Comparison of ENCODE assay signal across 8 cellular contexts in the genomic region with DNA sequence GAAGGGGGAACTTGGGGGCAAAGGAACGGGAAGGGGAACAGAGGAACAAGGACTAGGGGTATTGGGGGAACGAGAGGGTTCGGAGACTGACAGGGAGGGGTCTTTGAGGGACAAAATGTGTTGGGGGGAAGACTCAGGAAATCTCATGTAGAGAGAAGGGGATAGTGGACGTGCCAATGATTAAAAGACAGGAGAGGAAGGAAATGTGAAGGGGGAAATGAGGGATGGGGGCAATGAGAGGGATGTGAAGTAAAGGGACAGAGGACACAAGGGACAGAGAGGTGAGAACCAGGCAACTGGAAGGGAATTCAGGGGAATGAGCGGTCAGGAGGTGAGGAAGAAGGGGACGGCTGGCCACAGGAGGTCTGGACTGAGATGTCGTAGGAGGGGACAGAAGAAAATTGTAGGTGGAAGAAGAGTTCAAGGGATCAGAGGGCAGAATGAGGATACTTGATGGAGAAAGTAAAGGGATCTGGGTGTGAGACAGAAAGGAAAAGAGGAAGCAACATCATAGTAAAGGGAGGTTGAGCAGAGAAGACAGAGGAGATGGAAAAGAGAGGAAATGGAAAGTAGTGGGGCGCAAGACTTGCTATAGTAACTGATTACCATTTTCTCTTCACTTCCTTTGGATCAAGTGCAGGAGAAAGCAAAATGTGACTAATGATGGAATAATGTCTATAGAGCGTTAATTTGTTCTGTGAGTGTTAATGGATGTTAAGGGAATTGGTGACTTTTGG. TPM values are rescaled to one million over a fixed set of nuclear protein-coding genes. Genes with fewer than 3 reads are reported as not detected.
DNase-seq lines count a peak whose midpoint lies in the region.

No MANE protein-coding gene starts in this region.

- WGBS in thymus = 6% methylated on average over 9 of the region's 9 CpGs

- H3K36me3 ChIP-seq in BLaER1 treated with 17β-estradiol and CSF1 and Interleukin-3, amounts not matched to agents 10 nM and 100 nM = no peaks in the 10 kb centered on the region; a peak in 1 of 22 replicates
- H3K36me3 ChIP-seq in thymus (ENCODE audit: control insufficient read depth, insufficient read depth) = no peaks in the 10 kb centered on the region

- H3K4me2 ChIP-seq in BLaER1 treated with 17β-estradiol and CSF1 and Interleukin-3, amounts not matched to agents 10 nM and 100 nM = peak overlapping the region; percentile 78 to 96 (median 93)

- no peaks in the 10 kb centered on the region for H3K9me3 Mint-ChIP-seq in IgD-negative memory B cell
- H3K9me3 Mint-ChIP-seq in activated naive CD8-positive, alpha-beta T cell treated with anti-CD3 and anti-CD28 coated beads for 36 hours = no peaks in the 10 kb centered on the region

- peak overlapping the region; percentile 91 to 99 (median 98) for H3K4me3 Mint-ChIP-seq in IgD-negative memory B cell
- H3K4me3 Mint-ChIP-seq in activated naive CD8-positive, alpha-beta T cell treated with anti-CD3 and anti-CD28 coated beads for 36 hours = peak overlapping the region; percentile 99

- H3K36me3 Mint-ChIP-seq in IgD-negative memory B cell = peaks cover 2% of the 10 kb centered on the region
- H3K36me3 Mint-ChIP-seq in activated naive CD8-positive, alpha-beta T cell treated with anti-CD3 and anti-CD28 coated beads for 36 hours = peaks cover 40% of the 10 kb centered on the region

- H3K27me3 ChIP-seq in BLaER1 treated with 17β-estradiol and CSF1 and Interleukin-3, amounts not matched to agents 10 nM and 100 nM = no peaks in the 10 kb centered on the region
- no peaks in the 10 kb centered on the region for H3K27me3 ChIP-seq in thymus (ENCODE audit: control insufficient read depth, insufficient read depth)

- peak overlapping the region; percentile 75 to 90 (median 82) for H3K4me3 ChIP-seq in BLaER1 treated with 17β-estradiol and CSF1 and Interleukin-3, amounts not matched to agents 10 nM and 100 nM
- peak overlapping the region; percentile 87 for H3K4me3 ChIP-seq in thymus (ENCODE audit: low read length)

- no peaks in the 10 kb centered on the region for H3K27me3 Mint-ChIP-seq in IgD-negative memory B cell
- H3K27me3 Mint-ChIP-seq in activated naive CD8-positive, alpha-beta T cell treated with anti-CD3 and anti-CD28 coated beads for 36 hours = no peaks in the 10 kb centered on the region

- peaks cover 0 to 48% (median 0%) of the 10 kb centered on the region in 11 experiments; a peak in 7 of 22 replicates for H4K20me1 ChIP-seq in BLaER1 treated with 17β-estradiol and CSF1 and Interleukin-3, amounts not matched to agents 10 nM and 100 nM

- peak overlapping the region; percentile 85 to 98 (median 94) for H3K27ac Mint-ChIP-seq in IgD-negative memory B cell
- H3K27ac Mint-ChIP-seq in activated naive CD8-positive, alpha-beta T cell treated with anti-CD3 and anti-CD28 coated beads for 36 hours = peak overlapping the region; percentile 96

- peak overlapping the region; percentile 72 to 87 (median 81) for H3K27ac ChIP-seq in BLaER1 treated with 17β-estradiol and CSF1 and Interleukin-3, amounts not matched to agents 10 nM and 100 nM
- H3K27ac ChIP-seq in thymus (ENCODE audit: low read depth) = peak overlapping the region; percentile 80

- peaks cover 48 to 60% (median 54%) of the 10 kb centered on the region in 10 experiments for H3K4me1 ChIP-seq in BLaER1 treated with 17β-estradiol and CSF1 and Interleukin-3, amounts not matched to agents 10 nM and 100 nM
- H3K4me1 ChIP-seq in thymus (ENCODE audit: control insufficient read depth, insufficient read depth, low read length) = peaks cover 28% of the 10 kb centered on the region

- H3K4me1 Mint-ChIP-seq in IgD-negative memory B cell = peaks cover 43 to 51% (median 45%) of the 10 kb centered on the region in 3 donors
- peaks cover 51% of the 10 kb centered on the region for H3K4me1 Mint-ChIP-seq in activated naive CD8-positive, alpha-beta T cell treated with anti-CD3 and anti-CD28 coated beads for 36 hours

- H3K9me3 ChIP-seq in BLaER1 treated with 17β-estradiol and CSF1 and Interleukin-3, amounts not matched to agents 10 nM and 100 nM (replicated peaks in 1 of 11) = no peaks in the 10 kb centered on the region
- no peaks in the 10 kb centered on the region for H3K9me3 ChIP-seq in thymus (ENCODE audit: control insufficient read depth)

- H3K9ac ChIP-seq in BLaER1 treated with 17β-estradiol and CSF1 and Interleukin-3, amounts not matched to agents 10 nM and 100 nM = peak overlapping the region; percentile 76 to 89 (median 85)

- DNase-seq in activated naive CD8-positive, alpha-beta T cell treated with anti-CD3 and anti-CD28 coated beads for 36 hours = no peak
- DNase-seq in kidney tubule cell (ENCODE audit: low spot score) = peak; percentile 56
- DNase-seq in activated effector memory CD4-positive, alpha-beta T cell treated with anti-CD3 and anti-CD28 coated beads, Interleukin-2, amount 50 U/mL, for 16 hours = no peak
- no peak for DNase-seq in H4 (ENCODE audit: low spot score)
- no peak for DNase-seq in activated CD4-positive, alpha-beta T cell treated with anti-CD3 and anti-CD28 coated beads for 4 hours

RNA-seq across cellular contexts. Expression of gene RAB8B, which starts 0.7 kb away (rescaled TPM):
- polyA plus RNA-seq in IgD-negative memory B cell = 57.6 TPM
- 100 to 1,000 TPM; 231 to 239 TPM for total RNA-seq in activated naive CD8-positive, alpha-beta T cell treated with anti-CD3 and anti-CD28 coated beads for 36 hours
- polyA plus RNA-seq in thymus = 28.5 TPM
- 21.4 and 35.4 TPM in 2 replicates for total RNA-seq in H4 (2014; rRNA removed; shearing (Covaris generic))

RNA-seq across cellular contexts. Expression of gene RPS27L, which starts 32.8 kb away (rescaled TPM):
- polyA plus RNA-seq in IgD-negative memory B cell (147 TPM), thymus (181 TPM)
- 100 to 1,000 TPM; 132 TPM for total RNA-seq in activated naive CD8-positive, alpha-beta T cell treated with anti-CD3 and anti-CD28 coated beads for 36 hours
- 73.3 and 148 TPM in 2 replicates for total RNA-seq in H4 (2014; rRNA removed; shearing (Covaris generic))
